19 cellular contexts compared by ENCODE assay signal in the genomic region with DNA sequence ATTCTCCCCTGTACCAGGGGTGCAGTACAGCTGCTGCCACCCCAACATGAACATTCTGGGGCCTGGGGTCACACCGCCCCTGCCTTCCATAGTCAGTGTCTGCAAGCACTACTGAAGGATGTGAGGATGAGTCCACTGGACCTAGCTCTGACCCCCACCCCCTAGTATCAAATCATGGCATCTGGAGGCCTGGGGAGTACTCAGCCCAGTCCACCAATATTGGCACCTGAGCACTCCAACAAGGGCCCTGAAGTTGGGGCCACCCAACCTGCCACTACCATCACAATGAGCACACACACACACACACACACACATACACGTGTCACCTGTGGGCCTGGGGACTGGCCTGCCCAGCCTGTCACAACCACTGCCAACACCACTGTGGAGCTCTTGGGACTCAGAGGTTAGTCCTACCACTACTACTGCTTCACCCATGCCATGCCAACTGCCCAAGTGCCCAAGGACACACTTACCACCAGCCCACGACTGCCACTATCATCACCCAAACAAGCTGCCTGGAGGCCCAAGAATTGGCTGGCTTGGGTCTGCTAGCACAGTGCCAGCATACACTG.
"Had no signal": no experiment of that assay in that cellular context is flagged by ENCODE, and none has a peak within 500 bp of the region (broad histone marks: within the 10 kb centered on the region; RNA-seq: fewer than 3 reads in every experiment).

No MANE protein-coding gene starts in this region.

- H3K27me3 Mint-ChIP-seq: IgD-negative memory B cell had no signal

- ATAC-seq: K562, Panc1, PC-3 had no signal

- H3K4me3 Mint-ChIP-seq: IgD-negative memory B cell had no signal

- H3K27ac Mint-ChIP-seq: IgD-negative memory B cell had no signal

- H3K4me1 Mint-ChIP-seq: IgD-negative memory B cell had no signal

- DNase-seq: Kasumi-1; MM.1S; NCI-H1092 treated with DMSO at 0.1 percent for 48 hours; NCI-H1436; NCI-H187; NCI-H2029; NCI-H2171; NCI-H226; NCI-H446 treated with DMSO at 0.1 percent for 48 hours; NCI-H510A treated with DMSO at 0.1 percent for 48 hours; NCI-H526; NCI-H82; NK-92 treated with Interleukin-12 subunit alpha and Interleukin-12 subunit beta, amount 100 ng/mL, for 24 hours; PC-3; SHP77; SK-N-SH had no signal
